8 cellular contexts compared by ENCODE assay signal in the genomic region with DNA sequence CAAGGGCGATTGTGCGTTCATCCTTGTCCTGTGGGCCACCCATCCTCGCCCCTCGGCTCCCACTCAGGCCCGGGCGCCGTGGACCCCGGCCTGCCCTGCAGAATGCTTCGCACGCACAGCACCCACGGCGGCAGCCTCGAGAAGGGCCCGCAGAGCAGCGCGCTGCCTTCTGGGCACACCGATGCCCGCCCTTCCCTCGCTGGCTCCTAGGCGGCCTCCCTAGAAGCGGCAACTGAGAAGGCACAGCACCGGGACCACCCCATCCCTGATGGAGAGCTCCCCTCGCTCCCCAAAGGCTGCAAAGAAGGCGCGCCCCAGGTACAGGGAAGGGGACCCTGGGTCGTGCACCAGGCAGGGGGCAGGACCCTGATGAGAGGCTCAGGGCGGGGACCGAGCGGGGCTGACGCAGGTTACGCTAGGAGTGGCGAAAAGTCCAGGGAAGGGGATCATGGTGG. TPM values are rescaled to one million over a fixed set of nuclear protein-coding genes. Genes with fewer than 3 reads are reported as not detected.
DNase-seq lines count a peak whose midpoint lies in the region; ATAC-seq and TF ChIP-seq lines count a peak whose summit lies in the region.

No MANE protein-coding gene starts in this region.

- peaks cover 8 to 78% (median 61%) of the 10 kb centered on the region in 3 donors for H3K4me1 ChIP-seq in gastroesophageal sphincter

- H3K4me3 ChIP-seq in gastroesophageal sphincter (peak overlapping the region; percentile 94 to 97), skeletal muscle cell (ENCODE audit: low read depth, low read length) (peak overlapping the region; percentile 96)

- H3K36me3 Mint-ChIP-seq in activated T-cell treated with anti-CD3 and anti-CD28 coated beads, Interleukin-2, amount 50 U/mL, for 24 hours (ENCODE audit: low read depth), result peaks cover 52% of the 10 kb centered on the region

- no peak for TF ChIP-seq POLR2A in gastroesophageal sphincter (IDR thresholded peaks at IDR 0.05)

- H3K27me3 Mint-ChIP-seq in activated T-cell treated with anti-CD3 and anti-CD28 coated beads, Interleukin-2, amount 50 U/mL, for 24 hours, result no peaks in the 10 kb centered on the region

- DNase-seq in DMS53 (lab: John Stamatoyannopoulos, UW) (peak; percentile 57), DMS53 treated with DMSO at 0.1 percent for 48 hours (lab: John Stamatoyannopoulos, UW; ENCODE audit: unreplicated experiment) (no peak), skeletal muscle cell (ENCODE audit: low read depth) (no peak), NCI-H187 (lab: John Stamatoyannopoulos, UW) (no peak)
- peak; percentile 54 for DNase-seq in activated T-cell treated with anti-CD3 and anti-CD28 coated beads, Interleukin-2, amount 50 U/mL, for 24 hours

- H3K4me3 Mint-ChIP-seq in activated T-cell treated with anti-CD3 and anti-CD28 coated beads, Interleukin-2, amount 50 U/mL, for 24 hours, result peak overlapping the region; percentile 95

- ATAC-seq in gastroesophageal sphincter (no peak), GM18868 (IDR thresholded peaks at IDR 0.05; ENCODE audit: unreplicated experiment) (no peak), HG03135 (IDR thresholded peaks at IDR 0.05; ENCODE audit: unreplicated experiment) (no peak)

- H3K36me3 ChIP-seq in gastroesophageal sphincter, result no peaks in the 10 kb centered on the region

- peak in 1 of 4 experiments; percentile 8 for TF ChIP-seq CTCF in gastroesophageal sphincter (IDR thresholded peaks at IDR 0.05)

- 0% methylated on average over 2 to 3 of the region's 32 CpGs for WGBS in gastroesophageal sphincter (ENCODE audit: low coverage in 1 of 2), 2 donors

- no peaks in the 10 kb centered on the region for H3K27me3 ChIP-seq in gastroesophageal sphincter

- no peak for TF ChIP-seq EP300 in gastroesophageal sphincter (IDR thresholded peaks at IDR 0.05)

- H3K27ac ChIP-seq in gastroesophageal sphincter, result peak overlapping the region; percentile 99 to 100 (median 99)

- peak overlapping the region; percentile 96 for H3K27ac Mint-ChIP-seq in activated T-cell treated with anti-CD3 and anti-CD28 coated beads, Interleukin-2, amount 50 U/mL, for 24 hours

- no peaks in the 10 kb centered on the region for H3K9me3 Mint-ChIP-seq in activated T-cell treated with anti-CD3 and anti-CD28 coated beads, Interleukin-2, amount 50 U/mL, for 24 hours

- H3K9me3 ChIP-seq in gastroesophageal sphincter, result no peaks in the 10 kb centered on the region

- peaks cover 71% of the 10 kb centered on the region for H3K4me1 Mint-ChIP-seq in activated T-cell treated with anti-CD3 and anti-CD28 coated beads, Interleukin-2, amount 50 U/mL, for 24 hours (ENCODE audit: low read depth)

RNA-seq across cellular contexts. Expression of a gene that starts 1.0 kb away (rescaled TPM):
- 100 to 1,000 TPM; 160 to 288 (median 184) TPM for total RNA-seq in gastroesophageal sphincter

Comparison
In these comparisons a context has a peak if more than half of its experiments do, and no peak if none do; other contexts are left out.
1. DNase-seq: peak in DMS53 (single experiment) and activated T-cell treated with anti-CD3 and anti-CD28 coated beads, Interleukin-2, amount 50 U/mL, for 24 hours (single experiment); none in DMS53 treated with DMSO at 0.1 percent for 48 hours (single experiment), skeletal muscle cell (single experiment) and NCI-H187 (0 of 2).